In genomic region chr10:42963302-42963701, GRCh38 we compare ENCODE assay signal across 21 cellular contexts.
A peak's percentile ranks its signal among the peaks of the same experiment; 100 is the strongest.
DNase-seq lines count a peak whose midpoint lies in the region; ATAC-seq and TF ChIP-seq lines count a peak whose summit lies in the region.
"Had no signal": no experiment of that assay in that cellular context is flagged by ENCODE, and none has a peak within 500 bp of the region (broad histone marks: within the 10 kb centered on the region; RNA-seq: fewer than 3 reads in every experiment).

No MANE protein-coding gene starts in this region.

- no peak overlapping the region for H3K9ac ChIP-seq in colonic mucosa (ENCODE audit: low read depth in 2 of 2, low read length in 2 of 2)
- H3K9ac ChIP-seq: KMS-11 had no signal

- no peaks in the 10 kb centered on the region for H3K4me1 ChIP-seq in colonic mucosa

- no peak overlapping the region for H3K4me3 ChIP-seq in H7 (ENCODE audit: insufficient read depth, low read depth, low read length)
- no peak overlapping the region for H3K4me3 ChIP-seq in colonic mucosa
- H3K4me3 ChIP-seq: GM12878, mucosa of descending colon, suprapubic skin had no signal

- H3K27ac ChIP-seq in colonic mucosa: no peak overlapping the region
- H3K27ac ChIP-seq: KMS-11, suprapubic skin had no signal

- intact Hi-C loops in colonic mucosa (cut with DNase I) (no loop called here), posterior vena cava (cut with DNase I) (no loop called here)

- no peaks in the 10 kb centered on the region for H3K27me3 ChIP-seq in H7 (ENCODE audit: control insufficient read depth, insufficient read depth, low read length)
- H3K27me3 ChIP-seq in colonic mucosa: no peaks in the 10 kb centered on the region
- H3K27me3 ChIP-seq: suprapubic skin had no signal

- H3K36me3 ChIP-seq in H7 (replicated peaks; ENCODE audit: control insufficient read depth, insufficient read depth, low read length) (no peaks in the 10 kb centered on the region), colonic mucosa (no peaks in the 10 kb centered on the region)
- H3K36me3 ChIP-seq: suprapubic skin had no signal

- DNase-seq in H7 (peak; percentile 60), NOMO-1 treated with dmso at 0.1 percent for 144 hours (lab: John Stamatoyannopoulos, UW; ENCODE audit: unreplicated experiment) (peak; percentile 86), colonic mucosa (peak; percentile 7), posterior vena cava (ENCODE audit: low spot score) (peak; percentile 22), NCI-H1694 (lab: John Stamatoyannopoulos, UW) (no peak), pons (ENCODE audit: low spot score) (no peak)
- no peak for DNase-seq in activated naive CD4-positive, alpha-beta T cell treated with Interleukin-2 at 50 U/mL for 16 hours
- DNase-seq: activated CD4-positive, CD25-positive, alpha-beta regulatory T cell treated with anti-CD3 and anti-CD28 coated beads, Interleukin-2, amount 50 U/mL, for 72 hours; activated CD8-positive, alpha-beta memory T cell treated with anti-CD3 and anti-CD28 coated beads, Interleukin-2, amount 50 U/mL, for 48 hours; anterior cingulate cortex; hypothalamus; NCI-H1417; NCI-H2171 treated with DMSO at 0.1 percent for 48 hours; NCI-H82; stimulated activated CD4-positive, alpha-beta T cell treated with anti-CD3 and anti-CD28 coated beads, Interleukin-4, amount 100 ng/mL, for 24 hours; T-helper 1 cell had no signal

- TF ChIP-seq CTCF in colonic mucosa (IDR thresholded peaks at IDR 0.05): no peak

- no peak for ATAC-seq in GM18519 (IDR thresholded peaks at IDR 0.05; ENCODE audit: low FRiP score, unreplicated experiment)
- ATAC-seq: GM12878, mucosa of descending colon had no signal

- H3K9me3 ChIP-seq in colonic mucosa: no peaks in the 10 kb centered on the region
- H3K9me3 ChIP-seq: mucosa of descending colon, suprapubic skin had no signal

Comparison
In these comparisons a context has a peak if more than half of its experiments do, and no peak if none do; other contexts are left out.
1. DNase-seq: peak in H7 (single experiment), NOMO-1 treated with dmso at 0.1 percent for 144 hours (single experiment), colonic mucosa (single experiment) and posterior vena cava (single experiment); none in activated naive CD4-positive, alpha-beta T cell treated with Interleukin-2 at 50 U/mL for 16 hours (single experiment), NCI-H1694 (single experiment) and pons (single experiment).